In the genomic region with DNA sequence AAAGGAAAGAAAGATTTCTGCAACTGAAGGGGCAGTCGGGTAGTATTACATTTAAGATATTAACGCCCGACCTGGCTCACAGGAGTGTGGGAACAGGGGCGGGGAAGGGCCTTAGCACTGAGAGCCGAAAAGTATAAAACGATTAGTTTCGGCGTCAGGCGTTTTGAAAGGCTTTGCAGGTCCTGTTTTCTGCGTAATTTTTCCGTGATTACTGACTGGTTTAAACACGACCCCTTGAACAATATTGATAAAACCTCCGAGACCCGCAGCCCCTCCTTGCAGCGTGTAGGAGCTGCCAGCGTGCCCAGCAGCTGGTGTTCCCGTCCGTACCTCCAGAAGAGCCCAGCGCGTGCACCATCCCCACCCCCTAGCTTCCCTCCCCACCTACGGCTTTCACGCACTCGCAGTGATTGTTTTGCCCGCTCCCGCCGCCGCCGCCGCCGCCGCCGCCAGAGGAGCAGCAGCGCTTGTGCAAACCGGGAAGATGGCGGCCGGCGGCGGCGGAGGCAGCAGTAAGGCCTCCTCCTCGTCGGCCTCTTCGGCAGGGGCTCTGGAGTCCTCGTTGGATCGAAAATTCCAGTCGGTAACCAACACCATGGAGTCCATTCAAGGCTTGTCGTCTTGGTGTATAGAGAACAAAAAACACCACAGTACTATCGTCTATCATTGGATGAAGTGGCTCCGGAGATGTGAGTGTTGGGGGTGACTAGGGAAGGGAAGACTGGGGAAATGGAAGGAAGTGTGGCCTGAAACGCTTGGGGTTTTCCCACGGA, we compare ENCODE assay signal across 8 cellular contexts. TPM values are rescaled to one million over a fixed set of nuclear protein-coding genes. Genes with fewer than 3 reads are reported as not detected.
DNase-seq lines count a peak whose midpoint lies in the region; ATAC-seq lines count a peak whose summit lies in the region.

No MANE protein-coding gene starts in this region.

- no peaks in the 10 kb centered on the region for H3K9me3 Mint-ChIP-seq in effector memory CD8-positive, alpha-beta T cell

- DNase-seq in SIG-M5 treated with dmso at 0.1 percent for 504 hours (lab: John Stamatoyannopoulos, UW; ENCODE audit: unreplicated experiment) (peak; percentile 71), SIG-M5 (lab: John Stamatoyannopoulos, UW) (no peak), HT-29 (ENCODE audit: low spot score) (peak; percentile 82), NK-92 (lab: John Stamatoyannopoulos, UW; ENCODE audit: unreplicated experiment) (peak; percentile 9), mesenteric fat pad (ENCODE audit: low spot score) (peak; percentile 94)
- DNase-seq in activated CD8-positive, alpha-beta memory T cell treated with anti-CD3 and anti-CD28 coated beads for 48 hours (ENCODE audit: low read depth in 2 of 3, low spot score in 2 of 3) = peak; percentile 55 to 57 (median 56)
- DNase-seq in effector memory CD8-positive, alpha-beta T cell = peak; percentile 64 to 69 (median 69)
- peak; percentile 59 for DNase-seq in stimulated activated CD8-positive, alpha-beta memory T cell treated with anti-CD3 and anti-CD28 coated beads, Interleukin-12 subunit alpha, Interleukin-12 subunit beta, amount 100 ng/mL, for 4 hours (ENCODE audit: low read depth)

- peaks cover 26 to 41% of the 10 kb centered on the region in 2 donors for H3K4me1 Mint-ChIP-seq in effector memory CD8-positive, alpha-beta T cell (ENCODE audit: low read depth in 2 of 2)

- H3K27me3 Mint-ChIP-seq in effector memory CD8-positive, alpha-beta T cell = no peaks in the 10 kb centered on the region

- H3K4me3 Mint-ChIP-seq in effector memory CD8-positive, alpha-beta T cell = peak overlapping the region; percentile 96 to 97

- peak; percentile 47 for ATAC-seq in effector memory CD8-positive, alpha-beta T cell (replicated peaks)

- H3K36me3 Mint-ChIP-seq in effector memory CD8-positive, alpha-beta T cell (ENCODE audit: insufficient read depth) = peaks cover 50% of the 10 kb centered on the region

- peak overlapping the region; percentile 98 to 99 for H3K27ac Mint-ChIP-seq in effector memory CD8-positive, alpha-beta T cell

RNA-seq across cellular contexts. Expression of gene RPRD2, which starts 0.5 kb away (rescaled TPM):
- total RNA-seq in HT-29 (2014; rRNA removed; shearing (Covaris generic)) = 6.7 and 8.0 TPM in 2 replicates
- 21.7 TPM for total RNA-seq in mesenteric fat pad

RNA-seq across cellular contexts. Expression of gene PRPF3, which starts 43.1 kb away (rescaled TPM):
- total RNA-seq in HT-29 (2014; rRNA removed; shearing (Covaris generic)) = 33.8 and 39.5 TPM in 2 replicates
- 52.1 TPM for total RNA-seq in mesenteric fat pad
